Comparison of ENCODE assay signal across 18 cellular contexts in genomic region chr6:138468320-138469015, GRCh38. TPM values are rescaled to one million over a fixed set of nuclear protein-coding genes. Genes with fewer than 3 reads are reported as not detected.
DNase-seq lines count a peak whose midpoint lies in the region; ATAC-seq, FAIRE-seq and TF ChIP-seq lines count a peak whose summit lies in the region.
"Had no signal": no experiment of that assay in that cellular context is flagged by ENCODE, and none has a peak within 500 bp of the region (broad histone marks: within the 10 kb centered on the region; RNA-seq: fewer than 3 reads in every experiment).

No MANE protein-coding gene starts in this region.

- H3K27me3 ChIP-seq in endocrine pancreas (ENCODE audit: control insufficient read depth, insufficient read depth, low read length) (no peaks in the 10 kb centered on the region), HepG2 (ENCODE audit: control insufficient read depth in 1 of 2, insufficient read depth in 2 of 2, low read length in 2 of 2) (no peaks in the 10 kb centered on the region)
- H3K27me3 ChIP-seq: heart right ventricle, MG63, sigmoid colon had no signal

- ATAC-seq in HepG2 = peak; percentile 86
- ATAC-seq: stimulated activated naive CD8-positive, alpha-beta T cell treated with anti-CD3 and anti-CD28 coated beads, Interleukin-15, Interleukin-2, amounts not matched to agents 100 U/mL and 50 U/mL, for 24 hours had no signal

- DNase-seq in EH (ENCODE audit: low read depth) = peak; percentile 46
- DNase-seq in NCI-H748 (lab: John Stamatoyannopoulos, UW; ENCODE audit: unreplicated experiment) = peak; percentile 56
- DNase-seq in HepG2 (ENCODE audit: low spot score) = peak; percentile 89
- no peak for DNase-seq in stimulated activated CD4-positive, alpha-beta T cell treated with anti-CD3 and anti-CD28 coated beads, Interleukin-2, amount 100 ng/mL, for 24 hours
- no peak for DNase-seq in hepatic stellate cell (ENCODE audit: low spot score)
- DNase-seq in DMS114 treated with DMSO at 0.1 percent for 48 hours (lab: John Stamatoyannopoulos, UW; ENCODE audit: unreplicated experiment) = no peak
- DNase-seq in NCI-H510A (lab: John Stamatoyannopoulos, UW) = no peak
- DNase-seq: CD4-positive, CD25-positive, alpha-beta regulatory T cell; effector memory CD4-positive, alpha-beta T cell; heart right ventricle; lower lobe of right lung; MG63; NCI-H345; sigmoid colon; stimulated activated naive CD8-positive, alpha-beta T cell treated with anti-CD3 and anti-CD28 coated beads, Interleukin-15, Interleukin-2, amounts not matched to agents 100 U/mL and 50 U/mL, for 24 hours; T1000 had no signal

- peak in 1 of 2 experiments; percentile 58; a peak in 1 of 4 replicates for TF ChIP-seq EP300 in HepG2 (IDR thresholded peaks at IDR 0.05; ENCODE audit: low read depth in 2 of 2, low read length in 2 of 2)
- TF ChIP-seq EP300 in HepG2 (CRISPR knock-in tag; IDR thresholded peaks at IDR 0.05; ENCODE audit: borderline replicate concordance) = peak; percentile 46; the same call in 1 of the 2 replicates

- H2AFZ ChIP-seq in HepG2 (ENCODE audit: low read length) = no peak overlapping the region

- POLR2A ChIA-PET in HepG2 (lab: Yijun Ruan, JAX) = interaction anchor here (0.9 to 1.8 kb wide), 3 partner anchors 10 to 36 kb away, joined by 4 to 14 read pairs (median 4); no protein-coding TSS in a partner anchor

- H3K4me3 ChIP-seq in endocrine pancreas (ENCODE audit: control insufficient read depth, insufficient read depth, low read length) (peak overlapping the region; percentile 58), HepG2 (replicated peaks in 1 of 3; ENCODE audit: insufficient read depth in 1 of 3, low read depth in 2 of 3, low read length in 3 of 3) (no peak overlapping the region)
- H3K4me3 ChIP-seq: heart right ventricle, lower lobe of right lung, MG63, sigmoid colon had no signal

- no peak for TF ChIP-seq POLR2A in HepG2 (IDR thresholded peaks at IDR 0.05; ENCODE audit: insufficient read depth in 1 of 2, low read depth in 2 of 2, low read length in 2 of 2)

- no peak for TF ChIP-seq RAD21 in HepG2 (CRISPR knock-in tag; IDR thresholded peaks at IDR 0.05)

- H3K4me2 ChIP-seq in HepG2 (ENCODE audit: low read depth, low read length) = no peak overlapping the region

- no peak for TF ChIP-seq CTCF in HepG2 (CRISPR knock-in tag; IDR thresholded peaks at IDR 0.05)

- no TSS peak for BruUV-seq in HepG2 (replicated peaks; lab: Mats Ljungman, UMichigan)

- peaks cover 5% of the 10 kb centered on the region for H3K79me2 ChIP-seq in HepG2 (ENCODE audit: insufficient read depth, low read length)

- intact Hi-C loops in HepG2 (cut with micrococcal nuclease; ENCODE audit: unreplicated experiment) = loop anchor here (2.0 kb wide), 1 partner anchor 40 kb away; no protein-coding TSS in a partner anchor

- H3K9me3 ChIP-seq in endocrine pancreas (ENCODE audit: control insufficient read depth, low read length) (no peaks in the 10 kb centered on the region), HepG2 (ENCODE audit: low read length) (no peaks in the 10 kb centered on the region)
- H3K9me3 ChIP-seq: heart right ventricle, lower lobe of right lung, MG63, sigmoid colon had no signal

- no peak for FAIRE-seq in HepG2 (lab: Jason Lieb, UNC)
- FAIRE-seq: H1 had no signal

- H3K4me1 ChIP-seq in endocrine pancreas (ENCODE audit: control insufficient read depth, insufficient read depth, low read length) = peaks cover 3% of the 10 kb centered on the region
- H3K4me1 ChIP-seq in HepG2 (ENCODE audit: insufficient read depth, low read length) = peaks cover 16% of the 10 kb centered on the region
- H3K4me1 ChIP-seq: lower lobe of right lung, sigmoid colon had no signal

- WGBS in HepG2 (ENCODE audit: low lambda C conversion rate) = 79% methylated on average over 9 of the region's 9 CpGs

- CTCF ChIA-PET in HepG2 (lab: Yijun Ruan, JAX; ENCODE audit: low intra/inter-chr PET ratio, low total read pairs) = interaction anchor here (1.0 kb wide), 1 partner anchor 49 kb away, joined by 3 read pairs; no protein-coding TSS in a partner anchor

- in situ Hi-C loops in HepG2 (cut with HindIII; ENCODE audit: extremely low pct_ligation_motif_present, low pct_unique_long_range_greater_than_20kb) = no loop called here

- no peak overlapping the region for H3K27ac ChIP-seq in HepG2 (ENCODE audit: extremely low read length, insufficient read depth, low read length)
- H3K27ac ChIP-seq: heart right ventricle, lower lobe of right lung, sigmoid colon had no signal

- H3K36me3 ChIP-seq in endocrine pancreas (ENCODE audit: control insufficient read depth, insufficient read depth, low read length) (no peaks in the 10 kb centered on the region), HepG2 (replicated peaks in 1 of 2; ENCODE audit: control insufficient read depth in 1 of 2, insufficient read depth in 2 of 2, low read length in 2 of 2) (peaks cover 23 to 77% of the 10 kb centered on the region in 2 experiments)
- H3K36me3 ChIP-seq: sigmoid colon had no signal

- no peaks in the 10 kb centered on the region; the same call in 1 of the 2 replicates for H4K20me1 ChIP-seq in HepG2 (ENCODE audit: insufficient read depth, low read length)

- H3K9ac ChIP-seq in endocrine pancreas (ENCODE audit: control insufficient read depth, insufficient read depth, low read length) (no peak overlapping the region), HepG2 (ENCODE audit: insufficient read depth, low read depth, low read length) (no peak overlapping the region)

TF ChIP-seq in HepG2, 621 proteins besides CTCF, POLR2A, EP300 and RAD21 (continues in another document):
- TF ChIP-seq, protein P1, sequence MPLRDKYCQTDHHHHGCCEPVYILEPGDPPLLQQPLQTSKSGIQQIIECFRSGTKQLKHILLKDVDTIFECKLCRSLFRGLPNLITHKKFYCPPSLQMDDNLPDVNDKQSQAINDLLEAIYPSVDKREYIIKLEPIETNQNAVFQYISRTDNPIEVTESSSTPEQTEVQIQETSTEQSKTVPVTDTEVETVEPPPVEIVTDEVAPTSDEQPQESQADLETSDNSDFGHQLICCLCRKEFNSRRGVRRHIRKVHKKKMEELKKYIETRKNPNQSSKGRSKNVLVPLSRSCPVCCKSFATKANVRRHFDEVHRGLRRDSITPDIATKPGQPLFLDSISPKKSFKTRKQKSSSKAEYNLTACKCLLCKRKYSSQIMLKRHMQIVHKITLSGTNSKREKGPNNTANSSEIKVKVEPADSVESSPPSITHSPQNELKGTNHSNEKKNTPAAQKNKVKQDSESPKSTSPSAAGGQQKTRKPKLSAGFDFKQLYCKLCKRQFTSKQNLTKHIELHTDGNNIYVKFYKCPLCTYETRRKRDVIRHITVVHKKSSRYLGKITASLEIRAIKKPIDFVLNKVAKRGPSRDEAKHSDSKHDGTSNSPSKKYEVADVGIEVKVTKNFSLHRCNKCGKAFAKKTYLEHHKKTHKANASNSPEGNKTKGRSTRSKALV (CRISPR knock-in tag; IDR thresholded peaks at IDR 0.05) = no peak
- TF ChIP-seq SMARCC2 (IDR thresholded peaks at IDR 0.05) (peak; percentile 27; the same call in 1 of the 2 replicates), FOXK1 (CRISPR knock-in tag; IDR thresholded peaks at IDR 0.05; ENCODE audit: borderline replicate concordance, low read depth) (no peak), JUNB (CRISPR knock-in tag; IDR thresholded peaks at IDR 0.05; ENCODE audit: borderline replicate concordance) (peak; percentile 90; the same call in 1 of the 2 replicates)
- TF ChIP-seq, protein P2, sequence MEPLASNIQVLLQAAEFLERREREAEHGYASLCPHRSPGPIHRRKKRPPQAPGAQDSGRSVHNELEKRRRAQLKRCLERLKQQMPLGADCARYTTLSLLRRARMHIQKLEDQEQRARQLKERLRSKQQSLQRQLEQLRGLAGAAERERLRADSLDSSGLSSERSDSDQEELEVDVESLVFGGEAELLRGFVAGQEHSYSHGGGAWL (CRISPR knock-in tag; IDR thresholded peaks at IDR 0.05) = no peak

RNA-seq across cellular contexts. Expression of gene NHSL1, which starts 30.8 kb away (rescaled TPM):
- 53.6 and 59.5 TPM in 2 replicates for total RNA-seq in HepG2 (2016; rRNA removed; fragmentation: Illumina TruSeq; extraction: Trizol)
- 19.0 and 21.3 TPM in 2 replicates for total RNA-seq in HepG2 (2016; cell fraction: cytosol; rRNA removed; fragmentation: Illumina TruSeq; extraction: Trizol; ENCODE audit: low read depth)
- 55.9 and 56.5 TPM in 2 replicates for total RNA-seq in HepG2 (2016; cell fraction: insoluble cytoplasmic fraction; rRNA removed; fragmentation: Illumina TruSeq; extraction: Trizol)
- total RNA-seq in HepG2 (2016; cell fraction: membrane; rRNA removed; fragmentation: Illumina TruSeq; extraction: Trizol) = 22.2 and 23.0 TPM in 2 replicates
- total RNA-seq in HepG2 (2016; cell fraction: nucleus; rRNA removed; fragmentation: Illumina TruSeq; extraction: Trizol) = 124 and 133 TPM in 2 replicates
- 22.6 and 24.9 TPM in 2 replicates for polyA plus RNA-seq in HepG2 (2011; rRNA removed)
- 11.6 and 12.3 TPM in 2 replicates for polyA plus RNA-seq in HepG2 (2011; cell fraction: cytosol; rRNA removed)
- polyA plus RNA-seq in HepG2 (2011; cell fraction: nucleus; rRNA removed) = 42.8 and 45.1 TPM in 2 replicates
- 23.2 and 25.7 TPM in 2 replicates for polyA plus RNA-seq in HepG2 (2012)
- polyA plus RNA-seq in HepG2 (2016; cell fraction: cytosol; fragmentation: Illumina TruSeq; extraction: Trizol; ENCODE audit: low read depth) = 3.5 and 3.8 TPM in 2 replicates
- 20.6 and 26.3 TPM in 2 replicates for polyA plus RNA-seq in HepG2 (2016; cell fraction: insoluble cytoplasmic fraction; fragmentation: Illumina TruSeq; extraction: Trizol; ENCODE audit: low read depth)
- polyA plus RNA-seq in HepG2 (2016; cell fraction: membrane; fragmentation: Illumina TruSeq; extraction: Trizol; ENCODE audit: low read depth) = 6.4 and 7.5 TPM in 2 replicates
- 67.3 and 71.2 TPM in 2 replicates for polyA plus RNA-seq in HepG2 (2016; cell fraction: nucleus; fragmentation: Illumina TruSeq; extraction: Trizol; ENCODE audit: insufficient read depth, low read depth)
- polyA minus RNA-seq in HepG2 (2011; rRNA and poly(A)+ RNA removed; ENCODE audit: low replicate concordance) = 4.6 and 265 TPM in 2 replicates
- 58.2 and 64.4 TPM in 2 replicates for polyA minus RNA-seq in HepG2 (2011; cell fraction: cytosol; rRNA and poly(A)+ RNA removed)
- polyA minus RNA-seq in HepG2 (2011; cell fraction: nucleus; rRNA and poly(A)+ RNA removed) = 179 and 208 TPM in 2 replicates
- total RNA-seq: CD4-positive, CD25-positive, alpha-beta regulatory T cell had no signal

Comparison
In these comparisons a context has a peak if more than half of its experiments do, and no peak if none do; other contexts are left out.
1. DNase-seq: peak in EH (single experiment), NCI-H748 (single experiment) and HepG2 (single experiment); none in stimulated activated CD4-positive, alpha-beta T cell treated with anti-CD3 and anti-CD28 coated beads, Interleukin-2, amount 100 ng/mL, for 24 hours (0 of 2), hepatic stellate cell (single experiment), DMS114 treated with DMSO at 0.1 percent for 48 hours (single experiment) and NCI-H510A (single experiment).